In the genomic region with DNA sequence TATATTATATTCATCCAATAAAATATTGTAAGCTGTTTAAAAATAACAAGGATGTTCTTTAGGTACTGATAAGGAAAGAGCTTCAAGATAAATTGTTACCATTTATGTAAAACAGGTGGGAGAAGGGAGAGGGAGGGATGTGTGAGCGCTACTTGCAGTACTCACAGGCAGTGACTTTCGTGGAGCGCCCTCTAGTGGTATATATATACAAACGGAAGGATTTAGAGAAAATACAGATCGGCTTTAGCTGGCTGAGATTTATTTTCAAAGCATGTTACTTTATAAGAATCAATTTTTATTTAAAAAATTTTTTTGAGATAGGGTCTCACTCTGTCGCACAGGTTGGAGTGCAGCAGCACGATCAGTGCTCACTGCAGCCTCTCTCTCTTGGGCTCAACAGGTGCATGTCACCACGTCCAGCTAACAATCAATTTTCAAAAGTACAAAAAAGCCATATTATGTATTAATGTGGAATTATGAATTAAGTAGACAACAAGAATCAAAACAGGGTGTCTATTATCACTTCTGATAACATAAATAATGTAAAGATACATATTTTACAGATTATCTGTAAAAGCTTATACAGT, we compare ENCODE assay signal across 9 cellular contexts. TPM values are rescaled to one million over a fixed set of nuclear protein-coding genes. Genes with fewer than 3 reads are reported as not detected.
DNase-seq lines count a peak whose midpoint lies in the region; ATAC-seq and TF ChIP-seq lines count a peak whose summit lies in the region.
"Had no signal": no experiment of that assay in that cellular context is flagged by ENCODE, and none has a peak within 500 bp of the region (broad histone marks: within the 10 kb centered on the region; RNA-seq: fewer than 3 reads in every experiment).

No MANE protein-coding gene starts in this region.

- no peak overlapping the region for H3K4me2 ChIP-seq in H9 (ENCODE audit: insufficient read depth, insufficient read length, low read length)

- peak; percentile 88 for TF ChIP-seq CTCF in H9 (conservative IDR thresholded peaks at IDR 0.05)

- H3K27me3 ChIP-seq in H9 (ENCODE audit: insufficient read depth, low read length), result no peaks in the 10 kb centered on the region

- peaks cover 8% of the 10 kb centered on the region for H3K4me1 ChIP-seq in H9 (ENCODE audit: insufficient read depth, low read length)

- no peak overlapping the region for H4K91ac ChIP-seq in H9 (ENCODE audit: insufficient read length, low read depth, low read length)

- H2BK120ac ChIP-seq in H9 (ENCODE audit: low read depth, low read length, poor library complexity, severe bottlenecking), result no peak overlapping the region

- H3K4me1 Mint-ChIP-seq in H9, result peaks cover 45 to 57% of the 10 kb centered on the region in 2 experiments
- H3K4me1 Mint-ChIP-seq in activated CD4-positive, alpha-beta T cell treated with anti-CD3 and anti-CD28 coated beads, Interleukin-2, amount 10 ng/mL, durations not matched to agents 24 days and 14 days, result peaks cover 12% of the 10 kb centered on the region

- no peak overlapping the region for H3K18ac ChIP-seq in H9 (ENCODE audit: insufficient read length, low read depth, low read length)

- no peaks in the 10 kb centered on the region for H3K27me3 Mint-ChIP-seq in H9 (ENCODE audit: low read depth)
- peaks cover 22% of the 10 kb centered on the region for H3K27me3 Mint-ChIP-seq in activated CD4-positive, alpha-beta T cell treated with anti-CD3 and anti-CD28 coated beads, Interleukin-2, amount 10 ng/mL, durations not matched to agents 24 days and 14 days

- H2AK5ac ChIP-seq in H9 (ENCODE audit: insufficient read length, low read length), result no peak overlapping the region

- H3K36me3 Mint-ChIP-seq in H9 (ENCODE audit: insufficient read depth in 1 of 3, low read depth in 3 of 3), result no peaks in the 10 kb centered on the region
- no peaks in the 10 kb centered on the region for H3K36me3 Mint-ChIP-seq in activated CD4-positive, alpha-beta T cell treated with anti-CD3 and anti-CD28 coated beads, Interleukin-2, amount 10 ng/mL, durations not matched to agents 24 days and 14 days (ENCODE audit: low read depth)

- H4K8ac ChIP-seq in H9 (replicated peaks; ENCODE audit: insufficient read length, low read depth, low read length), result no peak overlapping the region

- H3K23ac ChIP-seq in H9 (ENCODE audit: insufficient read length, low read depth, low read length), result no peak overlapping the region

- ATAC-seq in GM21717 (IDR thresholded peaks at IDR 0.05; ENCODE audit: unreplicated experiment) (no peak), HG03354 (IDR thresholded peaks at IDR 0.05; ENCODE audit: poor library complexity, severe bottlenecking, unreplicated experiment) (no peak)

- no peaks in the 10 kb centered on the region for H3K9me3 ChIP-seq in H9 (ENCODE audit: control insufficient read depth, low read depth, low read length)

- no peak overlapping the region for H3K4me3 Mint-ChIP-seq in H9
- H3K4me3 Mint-ChIP-seq in activated CD4-positive, alpha-beta T cell treated with anti-CD3 and anti-CD28 coated beads, Interleukin-2, amount 10 ng/mL, durations not matched to agents 24 days and 14 days, result no peak overlapping the region

- no peaks in the 10 kb centered on the region for H3K79me2 ChIP-seq in H9 (ENCODE audit: insufficient read depth, low read length)

- no peak overlapping the region for H3K27ac Mint-ChIP-seq in H9
- no peak overlapping the region for H3K27ac Mint-ChIP-seq in activated CD4-positive, alpha-beta T cell treated with anti-CD3 and anti-CD28 coated beads, Interleukin-2, amount 10 ng/mL, durations not matched to agents 24 days and 14 days

- no peak overlapping the region for H2BK12ac ChIP-seq in H9 (ENCODE audit: insufficient read length, low read depth, low read length)

- H2BK15ac ChIP-seq in H9 (ENCODE audit: low read depth, low read length), result no peak overlapping the region

- no peaks in the 10 kb centered on the region for H3K79me1 ChIP-seq in H9 (ENCODE audit: insufficient read depth, low read depth, low read length, poor library complexity, severe bottlenecking)

- H3K14ac ChIP-seq in H9 (ENCODE audit: insufficient read depth, low read length), result no peak overlapping the region

- H2BK20ac ChIP-seq in H9 (ENCODE audit: low read depth, low read length, poor library complexity, severe bottlenecking), result no peak overlapping the region

- H2BK5ac ChIP-seq in H9 (ENCODE audit: insufficient read length, low read length), result no peak overlapping the region

- no peaks in the 10 kb centered on the region for H3K23me2 ChIP-seq in H9 (ENCODE audit: insufficient read length, low read depth, low read length, poor library complexity, severe bottlenecking)

- no CpG with 5 or more reads among the region's 8 CpGs for WGBS in H9 (ENCODE audit: extremely low coverage, insufficient read length, low lambda C conversion rate)

- no peak overlapping the region for H4K5ac ChIP-seq in H9 (ENCODE audit: insufficient read length, low read depth, low read length)

- no peak overlapping the region for H3K9ac ChIP-seq in H9 (ENCODE audit: extremely low read depth, insufficient read length, low read length)

- H3K56ac ChIP-seq in H9 (ENCODE audit: insufficient read length, low read depth, low read length), result no peak overlapping the region

- H3K9me3 Mint-ChIP-seq in H9, result no peaks in the 10 kb centered on the region
- no peaks in the 10 kb centered on the region for H3K9me3 Mint-ChIP-seq in activated CD4-positive, alpha-beta T cell treated with anti-CD3 and anti-CD28 coated beads, Interleukin-2, amount 10 ng/mL, durations not matched to agents 24 days and 14 days

- H2AFZ ChIP-seq in H9 (ENCODE audit: low read length), result no peak overlapping the region

- no peak overlapping the region for H3K4ac ChIP-seq in H9 (ENCODE audit: low read depth, low read length)

- DNase-seq in CD1c-positive myeloid dendritic cell (ENCODE audit: extremely low spot score) (peak; percentile 78), H9 (no peak), NCI-H460 (ENCODE audit: extremely low read depth, low read depth) (peak; percentile 48), fibroblast of the conjunctiva (ENCODE audit: low read depth) (peak; percentile 63), pons (ENCODE audit: low spot score) (peak; percentile 94)
- DNase-seq in activated CD4-positive, alpha-beta T cell treated with anti-CD3 and anti-CD28 coated beads, Interleukin-2, amount 10 ng/mL, durations not matched to agents 24 days and 14 days, result peak; percentile 81

- no peaks in the 10 kb centered on the region for H4K20me1 ChIP-seq in H9 (ENCODE audit: control insufficient read depth, insufficient read depth, insufficient read length)

- no peak overlapping the region for H3K27ac ChIP-seq in H9 (ENCODE audit: insufficient read length, low read depth, low read length)

- no peak overlapping the region for H3T11ph ChIP-seq in H9 (ENCODE audit: low read length)

- intact Hi-C loops in activated CD4-positive, alpha-beta T cell treated with anti-CD3 and anti-CD28 coated beads, Interleukin-2, amount 10 ng/mL, durations not matched to agents 24 days and 14 days (cut with micrococcal nuclease), result loop anchor here (5.0 kb wide), 1 partner anchor 179 kb away; no protein-coding TSS in a partner anchor

RNA-seq across cellular contexts. Expression of a gene that starts 3.3 kb away (rescaled TPM):
- total RNA-seq in H9 (2021), result 0.55 and 0.83 TPM in 2 replicates
- not detected in 2 replicates for total RNA-seq in NCI-H460 (2014; rRNA removed; shearing (Covaris generic))
- polyA plus RNA-seq in NCI-H460 (2014; cell fraction: nucleus; rRNA removed), result not detected in 2 replicates
- not detected in 2 replicates for total RNA-seq in activated CD4-positive, alpha-beta T cell treated with anti-CD3 and anti-CD28 coated beads, Interleukin-2, amount 10 ng/mL, durations not matched to agents 24 days and 14 days
- total RNA-seq: HT1080 had no signal

RNA-seq across cellular contexts. Expression of a gene that starts 20.6 kb away (rescaled TPM):
- 132 and 146 TPM in 2 replicates for total RNA-seq in H9 (2021)
- 5.7 and 6.1 TPM in 2 replicates for total RNA-seq in NCI-H460 (2014; rRNA removed; shearing (Covaris generic))
- polyA plus RNA-seq in NCI-H460 (2014; cell fraction: nucleus; rRNA removed), result 26.2 and 28.8 TPM in 2 replicates
- total RNA-seq in activated CD4-positive, alpha-beta T cell treated with anti-CD3 and anti-CD28 coated beads, Interleukin-2, amount 10 ng/mL, durations not matched to agents 24 days and 14 days, result 20.4 and 24.0 TPM in 2 replicates

RNA-seq across cellular contexts. Expression of a gene that starts 27.4 kb away (rescaled TPM):
- total RNA-seq in H9 (2021), result 1.4 and 1.7 TPM in 2 replicates
- total RNA-seq in NCI-H460 (2014; rRNA removed; shearing (Covaris generic)), result not detected in 2 replicates
- polyA plus RNA-seq in NCI-H460 (2014; cell fraction: nucleus; rRNA removed), result not detected in 2 replicates
- 2.0 and 2.7 TPM in 2 replicates for total RNA-seq in activated CD4-positive, alpha-beta T cell treated with anti-CD3 and anti-CD28 coated beads, Interleukin-2, amount 10 ng/mL, durations not matched to agents 24 days and 14 days
- total RNA-seq: HT1080 had no signal
